ENCODE assay signal across 24 cellular contexts in the genomic region with DNA sequence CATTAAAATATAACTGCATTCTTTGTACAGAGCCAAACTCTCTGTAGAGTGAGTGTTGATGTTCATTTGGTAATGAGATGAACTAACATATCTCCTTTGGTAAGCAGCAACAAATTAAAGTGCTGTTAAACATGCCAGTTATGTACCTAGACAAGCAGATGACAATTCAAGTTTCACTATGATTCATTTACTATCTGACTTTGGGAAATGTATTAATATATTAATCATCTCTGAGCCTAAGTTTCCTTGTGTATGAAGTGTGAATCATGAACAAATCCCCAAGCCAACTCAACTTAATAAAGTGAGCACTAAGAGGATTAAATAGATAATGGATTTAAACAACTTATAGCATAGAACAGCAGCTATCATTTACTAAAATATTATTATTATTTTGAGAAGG.
"Had no signal": no experiment of that assay in that cellular context is flagged by ENCODE, and none has a peak within 500 bp of the region (broad histone marks: within the 10 kb centered on the region; RNA-seq: fewer than 3 reads in every experiment).

No MANE protein-coding gene starts in this region.

- H3K9me3 Mint-ChIP-seq: type B pancreatic cell had no signal

- H3K4me1 Mint-ChIP-seq: memory B cell; naive thymus-derived CD4-positive, alpha-beta T cell; stimulated activated memory B cell treated with anti-CD40 and anti-IgM and Interleukin-4, amounts not matched to agents 10 μg/mL and 1 μg/mL and 100 μg/mL, for 72 hours; stimulated activated naive CD8-positive, alpha-beta T cell treated with anti-CD3 and anti-CD28 coated beads, Interleukin-15, amount 100 ng/mL, for 72 hours had no signal

- H3K27ac Mint-ChIP-seq: memory B cell; naive thymus-derived CD4-positive, alpha-beta T cell; natural killer cell treated with Interleukin-12 subunit alpha and Interleukin-12 subunit beta and Interleukin-15 and Interleukin-18, amount 100 ng/mL, for 72 hours; progenitor cell of endocrine pancreas; stimulated activated memory B cell treated with anti-CD40 and anti-IgM and Interleukin-4, amounts not matched to agents 10 μg/mL and 1 μg/mL and 100 μg/mL, for 72 hours; stimulated activated naive CD8-positive, alpha-beta T cell treated with anti-CD3 and anti-CD28 coated beads, Interleukin-15, amount 100 ng/mL, for 72 hours; type B pancreatic cell had no signal

- H3K36me3 ChIP-seq: left ventricle myocardium inferior, ovary, right atrium auricular region, right lobe of liver, tibial nerve, uterus had no signal

- H3K4me3 ChIP-seq: left ventricle myocardium inferior, lung, mucosa of descending colon, ovary, right atrium auricular region, right lobe of liver, smooth muscle cell, tibial nerve, uterus had no signal

- H3K36me3 Mint-ChIP-seq: memory B cell; naive thymus-derived CD4-positive, alpha-beta T cell; natural killer cell treated with Interleukin-12 subunit alpha and Interleukin-12 subunit beta and Interleukin-15 and Interleukin-18, amount 100 ng/mL, for 72 hours; stimulated activated memory B cell treated with anti-CD40 and anti-IgM and Interleukin-4, amounts not matched to agents 10 μg/mL and 1 μg/mL and 100 μg/mL, for 72 hours; type B pancreatic cell had no signal

- H3K4me2 ChIP-seq: smooth muscle cell had no signal

- H3K27ac ChIP-seq: left ventricle myocardium inferior, ovary, right atrium auricular region, right lobe of liver, tibial nerve, uterus had no signal

- H3K27me3 Mint-ChIP-seq: memory B cell; naive thymus-derived CD4-positive, alpha-beta T cell; natural killer cell treated with Interleukin-12 subunit alpha and Interleukin-12 subunit beta and Interleukin-15 and Interleukin-18, amount 100 ng/mL, for 72 hours; progenitor cell of endocrine pancreas; stimulated activated memory B cell treated with anti-CD40 and anti-IgM and Interleukin-4, amounts not matched to agents 10 μg/mL and 1 μg/mL and 100 μg/mL, for 72 hours; stimulated activated naive CD8-positive, alpha-beta T cell treated with anti-CD3 and anti-CD28 coated beads, Interleukin-15, amount 100 ng/mL, for 72 hours; type B pancreatic cell had no signal

- H3K4me1 ChIP-seq: left ventricle myocardium inferior, right atrium auricular region, right lobe of liver, tibial nerve, uterus had no signal

- H3K27me3 ChIP-seq: ovary, right atrium auricular region, right lobe of liver, tibial nerve, uterus had no signal

- DNase-seq: hippocampal formation; left ventricle myocardium inferior; midbrain; mucosa of descending colon; naive thymus-derived CD4-positive, alpha-beta T cell; ovary; right lobe of liver; stimulated activated CD4-positive, alpha-beta T cell treated with anti-CD3 and anti-CD28 coated beads, Interleukin-1b, Interleukin-23, amount 100 ng/mL, for 48 hours; stimulated activated CD4-positive, alpha-beta T cell treated with anti-CD3 and anti-CD28 coated beads, Interleukin-2, amount 100 ng/mL, for 48 hours; stimulated activated CD4-positive, alpha-beta T cell treated with anti-CD3 and anti-CD28 coated beads, Interleukin-4, amount 100 ng/mL, for 4 hours; stimulated activated CD8-positive, alpha-beta memory T cell treated with anti-CD3 and anti-CD28 coated beads, Interleukin-4, amount 100 ng/mL, for 48 hours; stimulated activated naive CD4-positive, alpha-beta T cell treated with Interleukin-2 at 50 U/mL for 16 hours; stimulated activated naive CD8-positive, alpha-beta T cell treated with anti-CD3 and anti-CD28 coated beads, Interleukin-15, amount 100 ng/mL, for 72 hours; substantia nigra; uterus had no signal

- H3K4me3 Mint-ChIP-seq: memory B cell; naive thymus-derived CD4-positive, alpha-beta T cell; natural killer cell treated with Interleukin-12 subunit alpha and Interleukin-12 subunit beta and Interleukin-15 and Interleukin-18, amount 100 ng/mL, for 72 hours; stimulated activated memory B cell treated with anti-CD40 and anti-IgM and Interleukin-4, amounts not matched to agents 10 μg/mL and 1 μg/mL and 100 μg/mL, for 72 hours; stimulated activated naive CD8-positive, alpha-beta T cell treated with anti-CD3 and anti-CD28 coated beads, Interleukin-15, amount 100 ng/mL, for 72 hours; type B pancreatic cell had no signal

- H3K9me3 ChIP-seq: left ventricle myocardium inferior, mucosa of descending colon, ovary, right atrium auricular region, right lobe of liver, tibial nerve, uterus had no signal
